1 cellular context compared by ENCODE assay signal in genomic region chrX:48794340-48794920, GRCh38.
A peak's percentile ranks its signal among the peaks of the same experiment; 100 is the strongest.
TF ChIP-seq lines count a peak whose summit lies in the region.

No MANE protein-coding gene starts in this region.

TF ChIP-seq in K562, 482 proteins besides CTCF, POLR2A, EP300 and RAD21 (continued from another document):
- TF ChIP-seq VEZF1 (CRISPR knock-in tag; IDR thresholded peaks at IDR 0.05) (no peak; the same call in 1 of the 2 replicates), CREM (IDR thresholded peaks at IDR 0.05; ENCODE audit: low read depth) (peak; percentile 39; the same call in 1 of the 2 replicates), ZNF384 (IDR thresholded peaks at IDR 0.05; ENCODE audit: low read depth, low read length) (no peak), LEF1 (IDR thresholded peaks at IDR 0.05) (peak; percentile 34; the same call in 1 of the 2 replicates), ZNF3 (CRISPR knock-in tag; IDR thresholded peaks at IDR 0.05) (no peak), DPF2 (IDR thresholded peaks at IDR 0.05) (peak; percentile 51), ZNF282 (CRISPR knock-in tag; IDR thresholded peaks at IDR 0.05) (no peak), MYBL2 (IDR thresholded peaks at IDR 0.05; ENCODE audit: low read depth) (no peak), MYBL2 (CRISPR knock-in tag; IDR thresholded peaks at IDR 0.05; ENCODE audit: borderline replicate concordance) (no peak), FOXJ3 (CRISPR knock-in tag; IDR thresholded peaks at IDR 0.05) (no peak), JUND (IDR thresholded peaks at IDR 0.05; ENCODE audit: borderline replicate concordance, low read depth, low read length) (no peak), JUND (tag; IDR thresholded peaks at IDR 0.05; ENCODE audit: borderline replicate concordance, low read depth, low read length) (peak; percentile 8; the same call in 1 of the 3 replicates), ZFP91 (CRISPR knock-in tag; IDR thresholded peaks at IDR 0.05) (0 out of 2 replicates have a peak, but pooled peaks have one; percentile 51), PTRF (tag; IDR thresholded peaks at IDR 0.05) (0 out of 2 replicates have a peak, but pooled peaks have one; percentile 16), NFATC3 (IDR thresholded peaks at IDR 0.05) (no peak), RAD51 (IDR thresholded peaks at IDR 0.05; ENCODE audit: borderline replicate concordance, low read depth) (peak; percentile 46; the same call in 1 of the 2 replicates), USF2 (CRISPR knock-in tag; IDR thresholded peaks at IDR 0.05) (peak; percentile 53), HOXB6 (CRISPR knock-in tag; IDR thresholded peaks at IDR 0.05; ENCODE audit: borderline replicate concordance) (0 out of 2 replicates have a peak, but pooled peaks have one; percentile 68), ATF1 (CRISPR knock-in tag; IDR thresholded peaks at IDR 0.05) (no peak), ATF1 (tag; IDR thresholded peaks at IDR 0.05) (peak; percentile 63), TCF15 (CRISPR knock-in tag; IDR thresholded peaks at IDR 0.05) (no peak), CHD1 (IDR thresholded peaks at IDR 0.05; ENCODE audit: low read length) (no peak), THRAP3 (IDR thresholded peaks at IDR 0.05; ENCODE audit: borderline replicate concordance) (0 out of 2 replicates have a peak, but pooled peaks have one; percentile 71), FUS (optimal IDR thresholded peaks at IDR 0.05; ENCODE audit: low read depth, low read length) (no peak), TOE1 (IDR thresholded peaks at IDR 0.05; ENCODE audit: borderline replicate concordance) (peak; percentile 49), TOE1 (CRISPR knock-in tag; IDR thresholded peaks at IDR 0.05; ENCODE audit: borderline replicate concordance, low read depth) (no peak), PML (IDR thresholded peaks at IDR 0.05; ENCODE audit: low read length) (peak; percentile 73; the same call in 1 of the 2 replicates), POLR2AphosphoS5 (IDR thresholded peaks at IDR 0.05; ENCODE audit: control insufficient read depth, insufficient read depth, low read depth, low read length) (peak; percentile 77), KAT7 (CRISPR knock-in tag; IDR thresholded peaks at IDR 0.05; ENCODE audit: borderline replicate concordance) (peak; percentile 8; the same call in 1 of the 2 replicates), KLF16 (IDR thresholded peaks at IDR 0.05) (peak; percentile 27; the same call in 1 of the 2 replicates), SAP30 (IDR thresholded peaks at IDR 0.05; ENCODE audit: borderline replicate concordance, insufficient read depth, low read depth, low read length, poor library complexity, severe bottlenecking) (peak; percentile 24), TAL1 (IDR thresholded peaks at IDR 0.05) (peak; percentile 83), RBFOX2 (IDR thresholded peaks at IDR 0.05; ENCODE audit: low read depth, low read length) (peak; percentile 30; the same call in 1 of the 2 replicates), POLR3G (IDR thresholded peaks at IDR 0.05; ENCODE audit: extremely low read depth, insufficient read length, insufficient replicate concordance) (no peak), SIN3A (IDR thresholded peaks at IDR 0.05; ENCODE audit: borderline replicate concordance in 2 of 2, control insufficient read depth in 1 of 2, low read depth in 2 of 2, low read length in 2 of 2) (peak in 1 of 2 experiments; percentile 52; a peak in 1 of 4 replicates), ZBTB1 (CRISPR knock-in tag; IDR thresholded peaks at IDR 0.05; ENCODE audit: borderline replicate concordance, low read depth) (0 out of 2 replicates have a peak, but pooled peaks have one; percentile 54), SP1 (CRISPR knock-in tag; IDR thresholded peaks at IDR 0.05) (peak; percentile 79), ZNF316 (IDR thresholded peaks at IDR 0.05) (peak; percentile 34; the same call in 1 of the 2 replicates), SMARCA5 (IDR thresholded peaks at IDR 0.05) (peak; percentile 58; the same call in 1 of the 2 replicates), NRF1 (conservative IDR thresholded peaks at IDR 0.05 in 1 of 2, IDR thresholded peaks at IDR 0.05 in 1 of 2) (peak; percentile 19 to 40; a peak in 3 of 4 replicates), ZBTB26 (CRISPR knock-in tag; IDR thresholded peaks at IDR 0.05) (no peak), ZNF436 (CRISPR knock-in tag; IDR thresholded peaks at IDR 0.05) (no peak), JUN (IDR thresholded peaks at IDR 0.05; ENCODE audit: borderline replicate concordance, low read depth, low read length) (no peak), JUN (CRISPR knock-in tag; IDR thresholded peaks at IDR 0.05; ENCODE audit: borderline replicate concordance) (0 out of 2 replicates have a peak, but pooled peaks have one; percentile 58)
- TF ChIP-seq, protein P1, sequence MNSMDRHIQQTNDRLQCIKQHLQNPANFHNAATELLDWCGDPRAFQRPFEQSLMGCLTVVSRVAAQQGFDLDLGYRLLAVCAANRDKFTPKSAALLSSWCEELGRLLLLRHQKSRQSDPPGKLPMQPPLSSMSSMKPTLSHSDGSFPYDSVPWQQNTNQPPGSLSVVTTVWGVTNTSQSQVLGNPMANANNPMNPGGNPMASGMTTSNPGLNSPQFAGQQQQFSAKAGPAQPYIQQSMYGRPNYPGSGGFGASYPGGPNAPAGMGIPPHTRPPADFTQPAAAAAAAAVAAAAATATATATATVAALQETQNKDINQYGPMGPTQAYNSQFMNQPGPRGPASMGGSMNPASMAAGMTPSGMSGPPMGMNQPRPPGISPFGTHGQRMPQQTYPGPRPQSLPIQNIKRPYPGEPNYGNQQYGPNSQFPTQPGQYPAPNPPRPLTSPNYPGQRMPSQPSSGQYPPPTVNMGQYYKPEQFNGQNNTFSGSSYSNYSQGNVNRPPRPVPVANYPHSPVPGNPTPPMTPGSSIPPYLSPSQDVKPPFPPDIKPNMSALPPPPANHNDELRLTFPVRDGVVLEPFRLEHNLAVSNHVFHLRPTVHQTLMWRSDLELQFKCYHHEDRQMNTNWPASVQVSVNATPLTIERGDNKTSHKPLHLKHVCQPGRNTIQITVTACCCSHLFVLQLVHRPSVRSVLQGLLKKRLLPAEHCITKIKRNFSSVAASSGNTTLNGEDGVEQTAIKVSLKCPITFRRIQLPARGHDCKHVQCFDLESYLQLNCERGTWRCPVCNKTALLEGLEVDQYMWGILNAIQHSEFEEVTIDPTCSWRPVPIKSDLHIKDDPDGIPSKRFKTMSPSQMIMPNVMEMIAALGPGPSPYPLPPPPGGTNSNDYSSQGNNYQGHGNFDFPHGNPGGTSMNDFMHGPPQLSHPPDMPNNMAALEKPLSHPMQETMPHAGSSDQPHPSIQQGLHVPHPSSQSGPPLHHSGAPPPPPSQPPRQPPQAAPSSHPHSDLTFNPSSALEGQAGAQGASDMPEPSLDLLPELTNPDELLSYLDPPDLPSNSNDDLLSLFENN (IDR thresholded peaks at IDR 0.05; ENCODE audit: low read depth in 2 of 2, low read length in 2 of 2): peak in 1 of 2 experiments; percentile 46; a peak in 1 of 4 replicates
- TF ChIP-seq, protein P2, sequence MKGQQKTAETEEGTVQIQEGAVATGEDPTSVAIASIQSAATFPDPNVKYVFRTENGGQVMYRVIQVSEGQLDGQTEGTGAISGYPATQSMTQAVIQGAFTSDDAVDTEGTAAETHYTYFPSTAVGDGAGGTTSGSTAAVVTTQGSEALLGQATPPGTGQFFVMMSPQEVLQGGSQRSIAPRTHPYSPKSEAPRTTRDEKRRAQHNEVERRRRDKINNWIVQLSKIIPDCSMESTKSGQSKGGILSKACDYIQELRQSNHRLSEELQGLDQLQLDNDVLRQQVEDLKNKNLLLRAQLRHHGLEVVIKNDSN (CRISPR knock-in tag; IDR thresholded peaks at IDR 0.05): peak; percentile 92
TF ChIP-seq in K562: peak in this region for 70.
